In the genomic region with DNA sequence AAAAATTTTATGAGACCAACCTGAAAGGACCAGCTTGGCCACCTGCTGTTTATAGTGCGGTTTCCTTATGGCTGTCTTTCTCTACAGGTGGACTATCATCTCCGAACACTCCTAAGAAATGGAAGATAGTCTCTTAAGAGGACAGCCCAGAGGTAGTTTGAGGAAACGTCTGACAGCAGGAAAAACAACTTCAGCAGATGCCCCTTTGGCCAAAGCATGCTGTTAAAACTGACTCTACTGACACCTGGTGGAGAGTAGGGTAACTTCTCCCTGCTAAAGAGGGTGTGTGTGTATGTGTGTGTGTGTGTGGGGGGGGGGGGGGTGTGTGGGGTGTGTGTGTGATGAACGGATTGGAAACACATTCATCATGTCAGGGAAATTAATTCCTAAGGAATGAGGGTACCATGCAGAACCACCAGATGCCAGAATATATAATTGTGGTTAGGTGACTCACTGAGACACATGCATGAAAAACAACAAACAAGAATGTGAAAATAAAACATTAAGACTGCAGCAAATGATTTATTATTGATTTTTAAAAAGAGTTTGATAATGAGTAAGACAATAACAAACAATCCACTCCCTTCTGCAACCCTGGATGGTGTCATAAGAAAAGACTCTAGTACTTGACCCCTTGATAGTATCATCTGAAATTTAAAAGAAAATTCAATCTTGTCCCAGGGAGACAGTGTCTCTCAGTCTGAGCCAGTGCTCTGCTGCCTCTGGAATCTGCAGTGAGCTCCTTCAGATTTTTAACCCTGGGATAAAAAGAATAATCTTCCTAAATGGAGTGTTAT, we compare ENCODE assay signal across 8 cellular contexts.
DNase-seq lines count a peak whose midpoint lies in the region; ATAC-seq and TF ChIP-seq lines count a peak whose summit lies in the region.

No MANE protein-coding gene starts in this region.

- peak; percentile 66 for TF ChIP-seq CTCF in osteocyte (IDR thresholded peaks at IDR 0.05)

- no peaks in the 10 kb centered on the region for H3K4me1 Mint-ChIP-seq in activated T-helper 1 cell treated with anti-CD3 and anti-CD28 coated beads, Interleukin-12 subunit alpha, Interleukin-12 subunit beta, Interleukin-2, Interleukin-4 antibody, amounts not matched to agents 30 ng/mL and 10 ng/mL and 1 ng/mL, durations not matched to agents 14 hours and 24 hours and 36 hours (ENCODE audit: low read depth)
- H3K4me1 Mint-ChIP-seq in osteocyte (ENCODE audit: unreplicated experiment), result peaks cover 34% of the 10 kb centered on the region

- peaks cover 2% of the 10 kb centered on the region for H3K27me3 Mint-ChIP-seq in activated T-helper 1 cell treated with anti-CD3 and anti-CD28 coated beads, Interleukin-12 subunit alpha, Interleukin-12 subunit beta, Interleukin-2, Interleukin-4 antibody, amounts not matched to agents 30 ng/mL and 10 ng/mL and 1 ng/mL, durations not matched to agents 14 hours and 24 hours and 36 hours (ENCODE audit: insufficient read depth)
- no peaks in the 10 kb centered on the region for H3K27me3 Mint-ChIP-seq in osteocyte (ENCODE audit: unreplicated experiment)

- ATAC-seq in HG03135 (IDR thresholded peaks at IDR 0.05; ENCODE audit: unreplicated experiment), result peak; percentile 77

- H3K27ac Mint-ChIP-seq in activated T-helper 1 cell treated with anti-CD3 and anti-CD28 coated beads, Interleukin-12 subunit alpha, Interleukin-12 subunit beta, Interleukin-2, Interleukin-4 antibody, amounts not matched to agents 30 ng/mL and 10 ng/mL and 1 ng/mL, durations not matched to agents 14 hours and 24 hours and 36 hours, result no peak overlapping the region
- H3K27ac Mint-ChIP-seq in osteocyte (ENCODE audit: unreplicated experiment), result peak overlapping the region; percentile 71

- DNase-seq in DMS153 treated with DMSO at 0.1 percent for 48 hours (lab: John Stamatoyannopoulos, UW; ENCODE audit: unreplicated experiment) (peak; percentile 0), GM19238 (ENCODE audit: insufficient read length, low spot score) (peak; percentile 24), NCI-H226 (peak; percentile 76), germinal center (ENCODE audit: low spot score) (peak; percentile 43), osteocyte (ENCODE audit: extremely low spot score, unreplicated experiment) (no peak)
- peak; percentile 8 for DNase-seq in activated T-helper 1 cell treated with anti-CD3 and anti-CD28 coated beads, Interleukin-12 subunit alpha, Interleukin-12 subunit beta, Interleukin-2, Interleukin-4 antibody, amounts not matched to agents 30 ng/mL and 10 ng/mL and 1 ng/mL, durations not matched to agents 14 hours and 24 hours and 36 hours (ENCODE audit: low spot score)
- no peak for DNase-seq in effector CD8-positive, alpha-beta T cell (lab: John Stamatoyannopoulos, UW)

- intact Hi-C loops in activated T-helper 1 cell treated with anti-CD3 and anti-CD28 coated beads, Interleukin-12 subunit alpha, Interleukin-12 subunit beta, Interleukin-2, Interleukin-4 antibody, amounts not matched to agents 30 ng/mL and 10 ng/mL and 1 ng/mL, durations not matched to agents 14 hours and 24 hours and 36 hours (cut with micrococcal nuclease), result loop anchor here (1.0 kb wide), 2 partner anchors 52 to 350 kb away; no protein-coding TSS in a partner anchor

- no peak overlapping the region for H3K4me3 Mint-ChIP-seq in activated T-helper 1 cell treated with anti-CD3 and anti-CD28 coated beads, Interleukin-12 subunit alpha, Interleukin-12 subunit beta, Interleukin-2, Interleukin-4 antibody, amounts not matched to agents 30 ng/mL and 10 ng/mL and 1 ng/mL, durations not matched to agents 14 hours and 24 hours and 36 hours
- no peak overlapping the region for H3K4me3 Mint-ChIP-seq in osteocyte (ENCODE audit: unreplicated experiment)

- no peaks in the 10 kb centered on the region for H3K9me3 Mint-ChIP-seq in activated T-helper 1 cell treated with anti-CD3 and anti-CD28 coated beads, Interleukin-12 subunit alpha, Interleukin-12 subunit beta, Interleukin-2, Interleukin-4 antibody, amounts not matched to agents 30 ng/mL and 10 ng/mL and 1 ng/mL, durations not matched to agents 14 hours and 24 hours and 36 hours
- no peaks in the 10 kb centered on the region for H3K9me3 Mint-ChIP-seq in osteocyte (ENCODE audit: unreplicated experiment)

- no peaks in the 10 kb centered on the region for H3K36me3 Mint-ChIP-seq in activated T-helper 1 cell treated with anti-CD3 and anti-CD28 coated beads, Interleukin-12 subunit alpha, Interleukin-12 subunit beta, Interleukin-2, Interleukin-4 antibody, amounts not matched to agents 30 ng/mL and 10 ng/mL and 1 ng/mL, durations not matched to agents 14 hours and 24 hours and 36 hours (ENCODE audit: low read depth)
- H3K36me3 Mint-ChIP-seq in osteocyte (ENCODE audit: unreplicated experiment), result no peaks in the 10 kb centered on the region

Comparison
In these comparisons a context has a peak if more than half of its experiments do, and no peak if none do; other contexts are left out.
1. DNase-seq: peak in DMS153 treated with DMSO at 0.1 percent for 48 hours (single experiment), GM19238 (single experiment), NCI-H226 (single experiment), activated T-helper 1 cell treated with anti-CD3 and anti-CD28 coated beads, Interleukin-12 subunit alpha, Interleukin-12 subunit beta, Interleukin-2, Interleukin-4 antibody, amounts not matched to agents 30 ng/mL and 10 ng/mL and 1 ng/mL, durations not matched to agents 14 hours and 24 hours and 36 hours (single experiment) and germinal center (single experiment); none in osteocyte (single experiment) and effector CD8-positive, alpha-beta T cell (single experiment).